In the genomic region with DNA sequence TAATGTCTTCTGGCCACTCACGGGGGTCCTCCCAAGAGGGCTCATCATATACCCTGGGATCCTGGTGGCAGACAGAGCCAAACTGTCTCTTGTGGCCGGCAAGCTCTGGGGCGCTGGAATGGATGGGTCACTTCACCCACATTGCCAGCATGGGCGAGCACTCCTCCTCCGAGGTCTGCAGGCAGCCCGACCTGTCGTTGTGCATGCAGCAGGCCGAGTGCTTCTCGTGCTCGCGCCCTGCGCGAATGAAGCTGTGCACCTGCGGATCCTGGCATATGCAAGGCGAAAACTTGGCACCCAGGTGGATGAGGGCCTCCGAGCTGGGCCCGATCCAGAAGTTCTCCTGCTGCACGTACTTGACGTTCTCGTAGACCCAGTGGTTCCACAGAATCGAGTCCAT, we compare ENCODE assay signal across 36 cellular contexts. TPM values are rescaled to one million over a fixed set of nuclear protein-coding genes. Genes with fewer than 3 reads are reported as not detected.
"Had no signal": no experiment of that assay in that cellular context is flagged by ENCODE, and none has a peak within 500 bp of the region (broad histone marks: within the 10 kb centered on the region; RNA-seq: fewer than 3 reads in every experiment).

No MANE protein-coding gene starts in this region.

- H3K27ac ChIP-seq: KMS-11 had no signal

- H3K9me3 ChIP-seq: MG63 had no signal

- H3K4me3 ChIP-seq: MG63 had no signal

- H3K4me2 ChIP-seq: KMS-11 had no signal

- H3K27me3 ChIP-seq: MG63 had no signal

- DNase-seq: Karpas-422, Kasumi-1, MG63, MM.1S, MV-4-11, NCI-H1048, NCI-H1092, NCI-H1092 treated with DMSO at 0.1 percent for 48 hours, NCI-H1105, NCI-H1105 treated with DMSO at 0.1 percent for 48 hours, NCI-H1417, NCI-H1417 treated with DMSO at 0.1 percent for 48 hours, NCI-H1436, NCI-H1436 treated with DMSO at 0.1 percent for 48 hours, NCI-H146, NCI-H1694, NCI-H1694 treated with DMSO at 0.1 percent for 48 hours, NCI-H187, NCI-H187 treated with DMSO at 0.1 percent for 48 hours, NCI-H1930, NCI-H2029, NCI-H2029 treated with DMSO at 0.1 percent for 48 hours, NCI-H2081, NCI-H2081 treated with DMSO at 0.1 percent for 48 hours, NCI-H2107, NCI-H2171, NCI-H2171 treated with DMSO at 0.1 percent for 48 hours, NCI-H2227 treated with DMSO at 0.1 percent for 48 hours, NCI-H226, NCI-H345, NCI-H446, NCI-H446 treated with DMSO at 0.1 percent for 48 hours, NCI-H510A had no signal

- H3K9ac ChIP-seq: KMS-11 had no signal

- H3K36me3 ChIP-seq: MG63 had no signal

RNA-seq across cellular contexts. Expression of a gene that starts 33.6 kb away (rescaled TPM):
- total RNA-seq: LHCN-M2, MCF 10A had no signal
